In genomic region chr20:35344354-35344837, GRCh38 we compare ENCODE assay signal across 9 cellular contexts. TPM values are rescaled to one million over a fixed set of nuclear protein-coding genes. Genes with fewer than 3 reads are reported as not detected.
A peak's percentile ranks its signal among the peaks of the same experiment; 100 is the strongest.
DNase-seq lines count a peak whose midpoint lies in the region; ATAC-seq and TF ChIP-seq lines count a peak whose summit lies in the region.
"Had no signal": no experiment of that assay in that cellular context is flagged by ENCODE, and none has a peak within 500 bp of the region (broad histone marks: within the 10 kb centered on the region; RNA-seq: fewer than 3 reads in every experiment).

No MANE protein-coding gene starts in this region.

- no peaks in the 10 kb centered on the region for H3F3A ChIP-seq in PC-3 (ENCODE audit: low read length, unreplicated experiment)

- no peaks in the 10 kb centered on the region for H4K20me1 ChIP-seq in PC-3 (ENCODE audit: low read length)

- H3K9ac ChIP-seq in PC-3 (ENCODE audit: low read length): no peak overlapping the region

- H3K27me3 ChIP-seq in HL-60 (ENCODE audit: insufficient read depth, poor library complexity, severe bottlenecking) (no peaks in the 10 kb centered on the region), PC-3 (ENCODE audit: low read length) (no peaks in the 10 kb centered on the region), gastrocnemius medialis (no peaks in the 10 kb centered on the region), tibial artery (no peaks in the 10 kb centered on the region)

- CTCF ChIA-PET in PC-3 (lab: Charles Lee): no interaction called here

- no peaks in the 10 kb centered on the region for H3K79me2 ChIP-seq in PC-3 (ENCODE audit: low read length)

- H3K36me3 ChIP-seq in PC-3 (ENCODE audit: low read depth, low read length) (peaks cover 37% of the 10 kb centered on the region), gastrocnemius medialis (peaks cover 0 to 30% of the 10 kb centered on the region in 2 donors), tibial artery (peaks cover 36 to 47% (median 42%) of the 10 kb centered on the region in 3 donors)

- in situ Hi-C loops in gastrocnemius medialis (cut with MboI; ENCODE audit: low sequenced_read_pairs in 4 of 4): no loop called here

- H3K9me3 ChIP-seq in PC-3 (ENCODE audit: low read length) (no peaks in the 10 kb centered on the region), gastrocnemius medialis (no peaks in the 10 kb centered on the region), tibial artery (no peaks in the 10 kb centered on the region)

- no peak overlapping the region for H3K4me3 ChIP-seq in HL-60 (replicated peaks; ENCODE audit: insufficient read depth, low read length)
- H3K4me3 ChIP-seq in PC-3 (ENCODE audit: low read length): no peak overlapping the region
- H3K4me3 ChIP-seq in fibroblast of mammary gland (ENCODE audit: control insufficient read depth, low read depth, low read length): no peak overlapping the region
- H3K4me3 ChIP-seq in gastrocnemius medialis: no peak overlapping the region
- no peak overlapping the region for H3K4me3 ChIP-seq in tibial artery

- POLR2A ChIA-PET in PC-3 (lab: Charles Lee; ENCODE audit: unreplicated experiment): no interaction called here

- TF ChIP-seq CTCF in HL-60 (IDR thresholded peaks at IDR 0.05; ENCODE audit: insufficient read depth, low read length) (no peak), PC-3 (conservative IDR thresholded peaks at IDR 0.05; ENCODE audit: low read depth, low read length) (no peak), fibroblast of mammary gland (conservative IDR thresholded peaks at IDR 0.05; ENCODE audit: control insufficient read depth, insufficient read depth, low read depth, low read length) (no peak), gastrocnemius medialis (IDR thresholded peaks at IDR 0.05 in 4 of 5, conservative IDR thresholded peaks at IDR 0.05 in 1 of 5) (no peak), tibial artery (IDR thresholded peaks at IDR 0.05) (no peak)

- no peak overlapping the region for H3K4me2 ChIP-seq in PC-3 (ENCODE audit: low read length)

- H3K4me1 ChIP-seq in PC-3 (ENCODE audit: insufficient read depth, low read length): peaks cover 19% of the 10 kb centered on the region
- peaks cover 13 to 48% of the 10 kb centered on the region in 2 donors for H3K4me1 ChIP-seq in gastrocnemius medialis
- H3K4me1 ChIP-seq in tibial artery: no peaks in the 10 kb centered on the region

- no peak overlapping the region for H2AFZ ChIP-seq in PC-3 (ENCODE audit: low read length)

- ATAC-seq in PC-3: peak; percentile 25; the same call in 1 of the 2 replicates
- ATAC-seq in gastrocnemius medialis: peak; percentile 88 to 89

- BruUV-seq in PC-3 (replicated peaks; lab: Mats Ljungman, UMichigan): no TSS peak

- H3K27ac ChIP-seq in HL-60 (replicated peaks) (no peak overlapping the region; the same call in 1 of the 2 replicates), PC-3 (ENCODE audit: low read length) (no peak overlapping the region), gastrocnemius medialis (peak overlapping the region; percentile 42 to 82 (median 68)), tibial artery (no peak overlapping the region)

- no peak for TF ChIP-seq POLR2A in gastrocnemius medialis (IDR thresholded peaks at IDR 0.05)

- peak; percentile 37 to 53 for DNase-seq in HL-60 (ENCODE audit: low read depth in 1 of 2, low spot score in 1 of 2)
- DNase-seq in PC-3: peak; percentile 45
- peak; percentile 95 for DNase-seq in fibroblast of mammary gland (ENCODE audit: low read depth)
- peak; percentile 56 to 75 for DNase-seq in gastrocnemius medialis
- no peak for DNase-seq in tibial artery
- DNase-seq in stimulated activated CD4-positive, alpha-beta T cell treated with anti-CD3 and anti-CD28 coated beads, Interleukin-4, amount 100 ng/mL, for 1 hour: no peak
- DNase-seq in GOT3 (lab: John Stamatoyannopoulos, UW): no peak
- DNase-seq: NCI-H82; stimulated activated CD4-positive, alpha-beta T cell treated with anti-CD3 and anti-CD28 coated beads, Interleukin-15, amount 100 ng/mL, for 24 hours had no signal

- H3K9me2 ChIP-seq in PC-3 (replicated peaks; ENCODE audit: low read length): no peaks in the 10 kb centered on the region

- intact Hi-C loops in PC-3 (cut with micrococcal nuclease): no loop called here
- intact Hi-C loops in gastrocnemius medialis (cut with DNase I; ENCODE audit: low total_unique reads): no loop called here
- intact Hi-C loops in tibial artery (cut with DNase I; ENCODE audit: low total_unique reads): no loop called here

RNA-seq across cellular contexts. Expression of gene FAM83C, which starts 52.2 kb away (rescaled TPM):
- 0.12 TPM in 1 of 2 replicates, not detected in the other for total RNA-seq in PC-3 (2014; rRNA removed)
- not detected for total RNA-seq in gastrocnemius medialis

RNA-seq across cellular contexts. Expression of gene EIF6, which starts 59.8 kb away (rescaled TPM):
- total RNA-seq in PC-3 (2014; rRNA removed) (292 and 294 TPM in 2 replicates), gastrocnemius medialis (10 to 100 TPM; 34.2 to 48.3 (median 47.4) TPM)

Comparison
In these comparisons a context has a peak if more than half of its experiments do, and no peak if none do; other contexts are left out.
1. DNase-seq: peak in HL-60 (2 of 2), PC-3 (single experiment), fibroblast of mammary gland (single experiment) and gastrocnemius medialis (2 of 2); none in tibial artery (0 of 2), stimulated activated CD4-positive, alpha-beta T cell treated with anti-CD3 and anti-CD28 coated beads, Interleukin-4, amount 100 ng/mL, for 1 hour (single experiment) and GOT3 (single experiment).
2. H3K27ac ChIP-seq: peak in gastrocnemius medialis (4 of 4); none in HL-60 (single experiment), PC-3 (single experiment) and tibial artery (0 of 2).